In the genomic region with DNA sequence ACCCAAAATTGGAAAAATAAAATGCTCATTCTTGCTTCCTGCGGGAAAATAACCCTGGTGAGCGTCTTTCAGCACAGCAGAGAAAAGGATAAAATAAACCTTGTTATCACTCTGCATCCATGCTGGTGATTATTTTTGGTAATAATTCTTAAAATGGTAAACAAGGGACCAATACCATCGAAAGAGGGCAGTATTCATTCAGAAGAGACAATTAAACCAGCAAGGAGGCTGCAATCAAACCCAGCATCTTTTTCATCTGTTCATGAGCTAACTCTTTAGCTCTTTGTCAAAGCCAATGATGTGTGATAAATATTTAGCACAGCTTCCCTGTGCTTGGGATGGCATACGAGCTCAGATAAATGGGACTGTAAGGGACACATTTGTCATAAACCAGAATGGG, we compare ENCODE assay signal across 15 cellular contexts. TPM values are rescaled to one million over a fixed set of nuclear protein-coding genes. Genes with fewer than 3 reads are reported as not detected.
DNase-seq lines count a peak whose midpoint lies in the region; ATAC-seq, FAIRE-seq and TF ChIP-seq lines count a peak whose summit lies in the region.
"Had no signal": no experiment of that assay in that cellular context is flagged by ENCODE, and none has a peak within 500 bp of the region (broad histone marks: within the 10 kb centered on the region; RNA-seq: fewer than 3 reads in every experiment).

No MANE protein-coding gene starts in this region.

- intact Hi-C loops in sciatic nerve (cut with DNase I), result no loop called here

- ATAC-seq in DND-41 (ENCODE audit: insufficient read depth, low read depth), result peak; percentile 37; the same call in 1 of the 3 replicates
- ATAC-seq in sciatic nerve, result no peak

- H3K4me1 ChIP-seq in DND-41 (ENCODE audit: insufficient read depth, low read length), result 0 out of 2 replicates have a peak, but pooled peaks cover 6% of the 10 kb centered on the region
- H3K4me1 ChIP-seq: thyroid gland had no signal

- no peak for FAIRE-seq in H54 (lab: Jason Lieb, UNC)
- FAIRE-seq: D721Med had no signal

- H3K4me3 ChIP-seq in DND-41 (ENCODE audit: low read depth in 1 of 2, low read length in 2 of 2), result no peak overlapping the region
- H3K4me3 ChIP-seq: smooth muscle cell, thyroid gland had no signal

- H3K79me2 ChIP-seq in DND-41 (ENCODE audit: insufficient read depth, low read length), result no peaks in the 10 kb centered on the region

- no peak for TF ChIP-seq POLR2A in H54 (IDR thresholded peaks at IDR 0.05; ENCODE audit: low read depth, low read length)

- H3K9me3 ChIP-seq in DND-41 (ENCODE audit: insufficient read depth, low read length, severe bottlenecking), result no peaks in the 10 kb centered on the region
- H3K9me3 ChIP-seq: thyroid gland had no signal

- H3K27me3 ChIP-seq in DND-41 (ENCODE audit: insufficient read depth, low read length, poor library complexity), result no peaks in the 10 kb centered on the region
- H3K27me3 ChIP-seq: thyroid gland had no signal

- H4K20me1 ChIP-seq in DND-41 (ENCODE audit: insufficient read depth, low read length), result no peaks in the 10 kb centered on the region

- no peak for DNase-seq in DND-41
- DNase-seq in Kasumi-1 (lab: John Stamatoyannopoulos, UW), result peak; percentile 74 to 81
- peak; percentile 20 for DNase-seq in OCI-M1 (lab: John Stamatoyannopoulos, UW)
- DNase-seq in midbrain (lab: John Stamatoyannopoulos, UW), result peak; percentile 18
- DNase-seq in islet precursor cell, result no peak
- DNase-seq in NCI-H2196 (lab: John Stamatoyannopoulos, UW; ENCODE audit: unreplicated experiment), result no peak
- no peak for DNase-seq in sciatic nerve (ENCODE audit: low spot score)
- DNase-seq in H54 (ENCODE audit: insufficient read length, low spot score), result no peak
- DNase-seq: activated naive CD4-positive, alpha-beta T cell treated with anti-CD3 and anti-CD28 coated beads, Interleukin-2, amount 50 U/mL, for 16 hours; NCI-H1694 treated with DMSO at 0.1 percent for 48 hours; thyroid gland had no signal

- H3K9ac ChIP-seq in DND-41 (ENCODE audit: low read depth, low read length), result no peak overlapping the region

- no peak overlapping the region for H3K27ac ChIP-seq in DND-41 (ENCODE audit: low read length)
- H3K27ac ChIP-seq: epithelial cell of prostate, thyroid gland had no signal

- H3K36me3 ChIP-seq in DND-41 (ENCODE audit: insufficient read depth, low read length), result no peaks in the 10 kb centered on the region
- H3K36me3 ChIP-seq: thyroid gland had no signal

- TF ChIP-seq CTCF in DND-41 (IDR thresholded peaks at IDR 0.05; ENCODE audit: borderline replicate concordance, extremely low read depth, low read length, poor library complexity, severe bottlenecking), result peak; percentile 56

- no peak overlapping the region for H3K4me2 ChIP-seq in DND-41 (ENCODE audit: insufficient read depth, low read length)
- H3K4me2 ChIP-seq: smooth muscle cell had no signal

- H2AFZ ChIP-seq in DND-41 (ENCODE audit: low read depth, low read length), result no peak overlapping the region

RNA-seq across cellular contexts. Expression of gene CDH26, which starts 34.3 kb away (rescaled TPM):
- total RNA-seq in sciatic nerve, result 3.6 TPM
- total RNA-seq: RPMI7951 had no signal

RNA-seq across cellular contexts. Expression of gene FAM217B, which starts 52.3 kb away (rescaled TPM):
- 22.4 TPM for total RNA-seq in sciatic nerve

RNA-seq across cellular contexts. Expression of gene PPP1R3D, which starts 52.4 kb away (rescaled TPM):
- 8.2 TPM for total RNA-seq in sciatic nerve

RNA-seq across cellular contexts. Expression of gene SYCP2, which starts 59.1 kb away (rescaled TPM):
- 6.7 TPM for total RNA-seq in sciatic nerve

Comparison
In these comparisons a context has a peak if more than half of its experiments do, and no peak if none do; other contexts are left out.
1. DNase-seq: peak in Kasumi-1 (2 of 2), OCI-M1 (single experiment) and midbrain (single experiment); none in DND-41 (single experiment), islet precursor cell (single experiment), NCI-H2196 (single experiment), sciatic nerve (single experiment) and H54 (single experiment).